ENCODE assay signal across 8 cellular contexts in the genomic region with DNA sequence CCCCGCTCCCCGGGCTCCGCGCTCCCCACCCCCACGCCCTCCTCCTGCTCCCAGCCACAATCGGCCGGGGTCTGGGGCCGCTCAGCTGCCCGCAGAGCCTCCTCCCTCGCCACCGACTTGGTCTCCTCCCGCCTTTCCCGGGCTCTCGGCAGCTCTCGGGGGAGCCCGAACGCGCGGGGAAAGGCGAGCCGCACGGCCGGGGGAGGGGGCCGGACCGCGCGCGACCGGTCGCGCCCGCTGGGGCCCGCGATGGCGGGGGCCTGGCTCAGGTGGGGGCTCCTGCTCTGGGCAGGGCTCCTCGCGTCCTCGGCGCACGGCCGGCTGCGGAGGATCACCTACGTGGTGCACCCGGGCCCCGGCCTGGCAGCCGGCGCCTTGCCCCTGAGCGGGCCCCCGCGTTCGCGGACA. TPM values are rescaled to one million over a fixed set of nuclear protein-coding genes. Genes with fewer than 3 reads are reported as not detected.
A peak's percentile ranks its signal among the peaks of the same experiment; 100 is the strongest.
DNase-seq lines count a peak whose midpoint lies in the region; ATAC-seq and TF ChIP-seq lines count a peak whose summit lies in the region.

No MANE protein-coding gene starts in this region.

- no peaks in the 10 kb centered on the region for H4K20me1 ChIP-seq in OCI-LY1 (ENCODE audit: insufficient read depth, low read length)

- TF ChIP-seq CTCF in OCI-LY1 (IDR thresholded peaks at IDR 0.05; ENCODE audit: low read length) (no peak), endothelial cell (IDR thresholded peaks at IDR 0.05; ENCODE audit: unreplicated experiment) (no peak), nephron progenitor cell (IDR thresholded peaks at IDR 0.05) (no peak)

- H3K27ac ChIP-seq in OCI-LY1 (ENCODE audit: low read depth, low read length, poor library complexity, severe bottlenecking), result peak overlapping the region; percentile 83

- H3K27me3 Mint-ChIP-seq in endothelial cell (ENCODE audit: unreplicated experiment), result peaks cover 3% of the 10 kb centered on the region
- H3K27me3 Mint-ChIP-seq in nephron progenitor cell (ENCODE audit: low read depth, poor library complexity), result peaks cover 5% of the 10 kb centered on the region

- no peak overlapping the region for H3K27ac Mint-ChIP-seq in endothelial cell (ENCODE audit: unreplicated experiment)
- H3K27ac Mint-ChIP-seq in nephron progenitor cell, result no peak overlapping the region

- peaks cover 10% of the 10 kb centered on the region for H3K36me3 Mint-ChIP-seq in endothelial cell (ENCODE audit: low read depth, unreplicated experiment)
- peaks cover 12% of the 10 kb centered on the region for H3K36me3 Mint-ChIP-seq in nephron progenitor cell (ENCODE audit: low read depth)

- H2AFZ ChIP-seq in OCI-LY1 (ENCODE audit: low read length), result no peak overlapping the region

- no peak overlapping the region for H3K4me3 Mint-ChIP-seq in endothelial cell (ENCODE audit: unreplicated experiment)
- peak overlapping the region; percentile 85 for H3K4me3 Mint-ChIP-seq in nephron progenitor cell

- H3K9me3 Mint-ChIP-seq in endothelial cell (ENCODE audit: unreplicated experiment) (no peaks in the 10 kb centered on the region), nephron progenitor cell (peaks cover 4% of the 10 kb centered on the region)

- DNase-seq in Daoy (ENCODE audit: low read depth) (peak; percentile 20), endothelial cell (ENCODE audit: low spot score) (peak; percentile 30), nephron progenitor cell (no peak), GDM1 (lab: John Stamatoyannopoulos, UW) (no peak)
- DNase-seq in activated effector memory CD4-positive, alpha-beta T cell treated with anti-CD3 and anti-CD28 coated beads, Interleukin-2, amount 50 U/mL, for 16 hours, result no peak
- DNase-seq in effector CD8-positive, alpha-beta T cell (lab: John Stamatoyannopoulos, UW), result no peak

- 0 out of 2 replicates have a peak, but pooled peaks cover 9% of the 10 kb centered on the region for H3F3A ChIP-seq in OCI-LY1 (ENCODE audit: insufficient read depth, low read length)

- H3K79me2 ChIP-seq in OCI-LY1 (ENCODE audit: insufficient read depth, low read length), result peaks cover 42% of the 10 kb centered on the region

- peak overlapping the region; percentile 80 for H3K4me2 ChIP-seq in OCI-LY1 (ENCODE audit: low read length)

- H3K9ac ChIP-seq in OCI-LY1 (ENCODE audit: low read length), result peak overlapping the region; percentile 78

- ATAC-seq in GM21619 (IDR thresholded peaks at IDR 0.05; ENCODE audit: unreplicated experiment), result peak; percentile 28

- peaks cover 64% of the 10 kb centered on the region for H3K4me1 ChIP-seq in OCI-LY1 (ENCODE audit: insufficient read depth, low read length, severe bottlenecking)

- peak overlapping the region; percentile 89 for H3K4me3 ChIP-seq in OCI-LY1 (ENCODE audit: low read depth, low read length, poor library complexity, severe bottlenecking)

- H3K9me2 ChIP-seq in OCI-LY1 (ENCODE audit: low read depth, low read length), result no peaks in the 10 kb centered on the region

- peaks cover 37% of the 10 kb centered on the region for H3K4me1 Mint-ChIP-seq in endothelial cell (ENCODE audit: unreplicated experiment)
- peaks cover 30% of the 10 kb centered on the region for H3K4me1 Mint-ChIP-seq in nephron progenitor cell

- peaks cover 33% of the 10 kb centered on the region for H3K36me3 ChIP-seq in OCI-LY1 (ENCODE audit: insufficient read depth, low read length)

- H3K27me3 ChIP-seq in OCI-LY1 (ENCODE audit: insufficient read depth, low read length), result no peaks in the 10 kb centered on the region

- no peaks in the 10 kb centered on the region for H3K9me3 ChIP-seq in OCI-LY1 (ENCODE audit: low read length)

RNA-seq across cellular contexts. Expression of a gene that starts 0.3 kb away (rescaled TPM):
- 46.4 and 60.2 TPM in 2 replicates for total RNA-seq in Daoy (2014; rRNA removed; shearing (Covaris generic))
- 327 TPM for total RNA-seq in endothelial cell (ENCODE audit: unreplicated experiment)

Comparison
In these comparisons a context has a peak if more than half of its experiments do, and no peak if none do; other contexts are left out.
1. DNase-seq: peak in Daoy (single experiment) and endothelial cell (single experiment); none in nephron progenitor cell (single experiment), activated effector memory CD4-positive, alpha-beta T cell treated with anti-CD3 and anti-CD28 coated beads, Interleukin-2, amount 50 U/mL, for 16 hours (single experiment), GDM1 (single experiment) and effector CD8-positive, alpha-beta T cell (single experiment).